Comparison of ENCODE assay signal across 12 cellular contexts in genomic region chr17:83204230-83204725, GRCh38.
A peak's percentile ranks its signal among the peaks of the same experiment; 100 is the strongest.
DNase-seq lines count a peak whose midpoint lies in the region; ATAC-seq and TF ChIP-seq lines count a peak whose summit lies in the region.
"Had no signal": no experiment of that assay in that cellular context is flagged by ENCODE, and none has a peak within 500 bp of the region (broad histone marks: within the 10 kb centered on the region; RNA-seq: fewer than 3 reads in every experiment).

No MANE protein-coding gene starts in this region.

- H3K4me3 ChIP-seq in heart right ventricle (no peak overlapping the region), heart left ventricle (no peak overlapping the region), uterus (no peak overlapping the region)

- no peaks in the 10 kb centered on the region for H3K27me3 Mint-ChIP-seq in chondrocyte (ENCODE audit: low read depth)
- H3K27me3 Mint-ChIP-seq: activated T-helper 17 cell treated with anti-CD3 and anti-CD28 coated beads, Interleukin-2, amount 50 U/mL, for 72 hours had no signal

- H3K27ac ChIP-seq in heart right ventricle, result peak overlapping the region in 6 of 10 donors; percentile 58 to 98 (median 66)
- peak overlapping the region in 6 of 12 donors; percentile 46 to 98 (median 58) for H3K27ac ChIP-seq in heart left ventricle
- peak overlapping the region; percentile 59 to 75 for H3K27ac ChIP-seq in uterus
- H3K27ac ChIP-seq: C4-2B had no signal

- WGBS in heart right ventricle, 2 donors, result 92 to 93% methylated on average over 7 to 8 of the region's 9 CpGs
- 88 to 94% (median 92%) methylated on average over 5 to 8 of the region's 9 CpGs for WGBS in heart left ventricle, 4 donors

- H3K4me1 ChIP-seq in heart right ventricle (peaks cover 18 to 52% (median 37%) of the 10 kb centered on the region in 9 donors), heart left ventricle (peaks cover 0 to 52% (median 32%) of the 10 kb centered on the region in 12 donors), uterus (peaks cover 0 to 11% of the 10 kb centered on the region in 2 donors)

- H3K9me3 ChIP-seq in heart right ventricle (no peaks in the 10 kb centered on the region), heart left ventricle (no peaks in the 10 kb centered on the region), uterus (no peaks in the 10 kb centered on the region)

- no peaks in the 10 kb centered on the region for H3K36me3 Mint-ChIP-seq in chondrocyte (ENCODE audit: low read depth)

- H3K27me3 ChIP-seq in heart right ventricle (no peaks in the 10 kb centered on the region), heart left ventricle (no peaks in the 10 kb centered on the region), uterus (no peaks in the 10 kb centered on the region)

- TF ChIP-seq CTCF in heart right ventricle (IDR thresholded peaks at IDR 0.05) (no peak), heart left ventricle (IDR thresholded peaks at IDR 0.05) (no peak), chondrocyte (IDR thresholded peaks at IDR 0.05) (no peak), uterus (IDR thresholded peaks at IDR 0.05) (no peak)

- H3K36me3 ChIP-seq in heart right ventricle (no peaks in the 10 kb centered on the region), heart left ventricle (no peaks in the 10 kb centered on the region), uterus (no peaks in the 10 kb centered on the region)

- peaks cover 45% of the 10 kb centered on the region for H3K4me1 Mint-ChIP-seq in chondrocyte (ENCODE audit: low read depth)

- H3K9me3 Mint-ChIP-seq in chondrocyte (ENCODE audit: low read depth), result no peaks in the 10 kb centered on the region
- H3K9me3 Mint-ChIP-seq: activated T-helper 17 cell treated with anti-CD3 and anti-CD28 coated beads, Interleukin-2, amount 50 U/mL, for 72 hours had no signal

- TF ChIP-seq POLR2A in heart left ventricle (IDR thresholded peaks at IDR 0.05), result no peak
- no peak for TF ChIP-seq POLR2A in uterus (IDR thresholded peaks at IDR 0.05)

- no peak overlapping the region for H3K4me3 Mint-ChIP-seq in chondrocyte (ENCODE audit: unreplicated experiment)
- H3K4me3 Mint-ChIP-seq: activated T-helper 17 cell treated with anti-CD3 and anti-CD28 coated beads, Interleukin-2, amount 50 U/mL, for 72 hours had no signal

- DNase-seq in heart right ventricle, result no peak
- DNase-seq in heart left ventricle, result no peak
- no peak for DNase-seq in chondrocyte (ENCODE audit: low spot score)
- DNase-seq in posterior vena cava (ENCODE audit: low spot score), result peak; percentile 35
- no peak for DNase-seq in uterus
- DNase-seq in RPMI8226, result no peak
- DNase-seq in SIG-M5 (lab: John Stamatoyannopoulos, UW), result no peak
- DNase-seq: cerebellar nuclear complex, NCI-H345 had no signal

- intact Hi-C loops in heart right ventricle (cut with DNase I), result no loop called here
- intact Hi-C loops in heart left ventricle (cut with DNase I), result no loop called here
- intact Hi-C loops in posterior vena cava (cut with DNase I), result no loop called here
- intact Hi-C loops in uterus (cut with DNase I; ENCODE audit: low total_unique reads), result no loop called here

- H3K27ac Mint-ChIP-seq in chondrocyte (ENCODE audit: unreplicated experiment), result peak overlapping the region; percentile 25
- H3K27ac Mint-ChIP-seq: activated T-helper 17 cell treated with anti-CD3 and anti-CD28 coated beads, Interleukin-2, amount 50 U/mL, for 72 hours had no signal

- no peak for ATAC-seq in heart right ventricle
- ATAC-seq in heart left ventricle, result no peak
- ATAC-seq in GM18868 (IDR thresholded peaks at IDR 0.05; ENCODE audit: unreplicated experiment), result no peak
- ATAC-seq: activated T-helper 17 cell treated with anti-CD3 and anti-CD28 coated beads, Interleukin-2, amount 50 U/mL, for 72 hours had no signal
